In the genomic region with DNA sequence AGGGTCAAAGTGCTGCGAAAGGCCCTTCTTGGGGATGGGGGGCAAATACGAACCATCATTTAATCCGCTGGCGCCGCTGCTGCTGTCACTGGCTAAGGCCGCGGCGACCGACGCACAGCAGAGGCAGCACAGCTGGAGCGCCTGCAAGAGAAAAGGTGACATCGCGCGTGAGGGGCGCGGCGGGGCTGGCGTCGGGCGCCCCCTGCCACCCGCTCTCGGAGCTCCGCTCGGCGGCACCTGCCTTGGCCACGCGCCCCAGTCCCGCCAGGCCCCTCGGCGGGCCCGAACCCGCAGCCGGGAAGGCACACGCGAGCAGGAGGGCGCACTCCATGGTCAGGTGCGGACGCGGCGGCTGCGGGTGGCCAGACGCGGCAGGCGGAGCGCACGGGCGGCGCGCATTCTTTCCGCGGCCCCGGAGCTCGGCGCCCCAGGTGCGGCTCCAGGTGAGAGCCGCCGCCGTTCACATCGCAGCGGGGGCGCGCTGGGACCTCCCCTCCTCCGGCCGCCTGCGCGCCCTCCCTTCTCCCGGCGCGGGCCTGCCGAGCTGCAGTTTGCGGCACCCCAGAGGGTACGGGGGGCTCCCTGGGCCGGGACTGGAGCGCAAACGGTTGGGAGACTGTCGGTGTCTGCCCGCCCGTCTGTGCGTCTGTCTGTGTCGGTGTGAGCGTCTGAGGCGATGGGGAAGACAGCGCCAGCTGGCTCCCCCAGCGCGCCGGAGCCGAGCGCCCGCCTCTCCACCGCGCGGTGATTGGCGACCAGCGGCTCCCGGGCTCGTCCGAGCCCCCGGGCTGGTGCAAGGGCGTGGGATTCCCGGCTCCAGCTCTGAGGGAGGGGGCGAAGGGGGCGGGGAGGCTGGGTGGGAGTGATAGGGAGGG, we compare ENCODE assay signal across 11 cellular contexts. TPM values are rescaled to one million over a fixed set of nuclear protein-coding genes. Genes with fewer than 3 reads are reported as not detected.
DNase-seq lines count a peak whose midpoint lies in the region; ATAC-seq, FAIRE-seq and TF ChIP-seq lines count a peak whose summit lies in the region.
"Had no signal": no experiment of that assay in that cellular context is flagged by ENCODE, and none has a peak within 500 bp of the region (broad histone marks: within the 10 kb centered on the region; RNA-seq: fewer than 3 reads in every experiment).

A gene with protein sequence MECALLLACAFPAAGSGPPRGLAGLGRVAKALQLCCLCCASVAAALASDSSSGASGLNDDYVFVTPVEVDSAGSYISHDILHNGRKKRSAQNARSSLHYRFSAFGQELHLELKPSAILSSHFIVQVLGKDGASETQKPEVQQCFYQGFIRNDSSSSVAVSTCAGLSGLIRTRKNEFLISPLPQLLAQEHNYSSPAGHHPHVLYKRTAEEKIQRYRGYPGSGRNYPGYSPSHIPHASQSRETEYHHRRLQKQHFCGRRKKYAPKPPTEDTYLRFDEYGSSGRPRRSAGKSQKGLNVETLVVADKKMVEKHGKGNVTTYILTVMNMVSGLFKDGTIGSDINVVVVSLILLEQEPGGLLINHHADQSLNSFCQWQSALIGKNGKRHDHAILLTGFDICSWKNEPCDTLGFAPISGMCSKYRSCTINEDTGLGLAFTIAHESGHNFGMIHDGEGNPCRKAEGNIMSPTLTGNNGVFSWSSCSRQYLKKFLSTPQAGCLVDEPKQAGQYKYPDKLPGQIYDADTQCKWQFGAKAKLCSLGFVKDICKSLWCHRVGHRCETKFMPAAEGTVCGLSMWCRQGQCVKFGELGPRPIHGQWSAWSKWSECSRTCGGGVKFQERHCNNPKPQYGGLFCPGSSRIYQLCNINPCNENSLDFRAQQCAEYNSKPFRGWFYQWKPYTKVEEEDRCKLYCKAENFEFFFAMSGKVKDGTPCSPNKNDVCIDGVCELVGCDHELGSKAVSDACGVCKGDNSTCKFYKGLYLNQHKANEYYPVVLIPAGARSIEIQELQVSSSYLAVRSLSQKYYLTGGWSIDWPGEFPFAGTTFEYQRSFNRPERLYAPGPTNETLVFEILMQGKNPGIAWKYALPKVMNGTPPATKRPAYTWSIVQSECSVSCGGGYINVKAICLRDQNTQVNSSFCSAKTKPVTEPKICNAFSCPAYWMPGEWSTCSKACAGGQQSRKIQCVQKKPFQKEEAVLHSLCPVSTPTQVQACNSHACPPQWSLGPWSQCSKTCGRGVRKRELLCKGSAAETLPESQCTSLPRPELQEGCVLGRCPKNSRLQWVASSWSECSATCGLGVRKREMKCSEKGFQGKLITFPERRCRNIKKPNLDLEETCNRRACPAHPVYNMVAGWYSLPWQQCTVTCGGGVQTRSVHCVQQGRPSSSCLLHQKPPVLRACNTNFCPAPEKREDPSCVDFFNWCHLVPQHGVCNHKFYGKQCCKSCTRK (N-terminal part only) (minus strand): TSS at position 670 of the 875 bp plus-strand sequence. CDS start 339 bp downstream, at position 331.

- DNase-seq in stimulated activated CD4-positive, alpha-beta T cell treated with anti-CD3 and anti-CD28 coated beads, Interleukin-15, amount 100 ng/mL, for 24 hours: peak; percentile 4
- no peak for DNase-seq in stimulated activated CD4-positive, alpha-beta T cell treated with anti-CD3 and anti-CD28 coated beads, Interleukin-12 subunit alpha, Interleukin-12 subunit beta, amount 100 ng/mL, for 4 hours
- DNase-seq in astrocyte (ENCODE audit: low read depth): no peak
- peak; percentile 83 for DNase-seq in islet precursor cell
- DNase-seq in NCI-H1048 (lab: John Stamatoyannopoulos, UW): no peak
- DNase-seq: activated CD4-positive, alpha-beta memory T cell treated with anti-CD3 and anti-CD28 coated beads for 36 hours; MG63; SHP77 treated with DMSO at 0.1 percent for 48 hours had no signal

- no peaks in the 10 kb centered on the region for H3K36me3 ChIP-seq in astrocyte (ENCODE audit: insufficient read depth, low read length)
- H3K36me3 ChIP-seq: MG63 had no signal

- H3K4me3 ChIP-seq in astrocyte (ENCODE audit: insufficient read depth, low read depth, low read length): no peak within 1 kb of the TSS
- H3K4me3 ChIP-seq: MG63 had no signal

- H3K9ac ChIP-seq in astrocyte (ENCODE audit: low read length): no peak within 1 kb of the TSS

- H3K4me1 ChIP-seq in astrocyte (ENCODE audit: insufficient read depth, low read length): no peaks in the 10 kb centered on the region

- no peak for TF ChIP-seq CTCF in astrocyte (IDR thresholded peaks at IDR 0.05; ENCODE audit: insufficient read depth, low read depth, low read length)

- no peaks in the 10 kb centered on the region for H3K79me2 ChIP-seq in astrocyte (ENCODE audit: insufficient read depth, low read length)

- H3K27ac Mint-ChIP-seq in astrocyte (ENCODE audit: unreplicated experiment): no peak within 1 kb of the TSS
- H3K27ac Mint-ChIP-seq: activated CD4-positive, alpha-beta memory T cell treated with anti-CD3 and anti-CD28 coated beads for 36 hours had no signal

- H3K9me3 ChIP-seq in astrocyte (ENCODE audit: insufficient read depth, low read depth, low read length): no peaks in the 10 kb centered on the region
- H3K9me3 ChIP-seq: MG63 had no signal

- peaks cover 4% of the 10 kb centered on the region for H3K4me1 Mint-ChIP-seq in astrocyte (ENCODE audit: low read depth, unreplicated experiment)

- H3K27me3 Mint-ChIP-seq in astrocyte (ENCODE audit: low read depth, unreplicated experiment): peaks cover 54% of the 10 kb centered on the region

- FAIRE-seq in astrocyte (lab: Jason Lieb, UNC): no peak

- no peaks in the 10 kb centered on the region for H4K20me1 ChIP-seq in astrocyte (ENCODE audit: insufficient read depth, low read length)

- ATAC-seq in HG03095 (IDR thresholded peaks at IDR 0.05; ENCODE audit: unreplicated experiment): no peak
- no peak for ATAC-seq in GM19455 (IDR thresholded peaks at IDR 0.05; ENCODE audit: unreplicated experiment)
- no peak for ATAC-seq in HG03521 (IDR thresholded peaks at IDR 0.05; ENCODE audit: unreplicated experiment)

- no peak within 1 kb of the TSS for H2AFZ ChIP-seq in astrocyte (ENCODE audit: low read depth, low read length)

- H3K36me3 Mint-ChIP-seq in astrocyte (ENCODE audit: low read depth, unreplicated experiment): no peaks in the 10 kb centered on the region
- H3K36me3 Mint-ChIP-seq: activated CD4-positive, alpha-beta memory T cell treated with anti-CD3 and anti-CD28 coated beads for 36 hours had no signal

- H3K27me3 ChIP-seq in astrocyte (ENCODE audit: insufficient read depth, low read length): peaks cover 56% of the 10 kb centered on the region

- H3K27ac ChIP-seq in astrocyte (ENCODE audit: low read depth, low read length): no peak within 1 kb of the TSS

- H3K4me2 ChIP-seq in astrocyte (ENCODE audit: low read length): peak within 1 kb of the TSS; percentile 59

- H3K9me3 Mint-ChIP-seq in astrocyte (ENCODE audit: unreplicated experiment): no peaks in the 10 kb centered on the region
- H3K9me3 Mint-ChIP-seq: activated CD4-positive, alpha-beta memory T cell treated with anti-CD3 and anti-CD28 coated beads for 36 hours had no signal

- H3K4me3 Mint-ChIP-seq in astrocyte (ENCODE audit: unreplicated experiment): peak within 1 kb of the TSS; percentile 63
- H3K4me3 Mint-ChIP-seq: activated CD4-positive, alpha-beta memory T cell treated with anti-CD3 and anti-CD28 coated beads for 36 hours had no signal

RNA-seq across cellular contexts. Expression of the gene that starts here (rescaled TPM):
- 0.17 and 2.5 TPM in 2 replicates for total RNA-seq in astrocyte
- total RNA-seq: activated CD4-positive, alpha-beta memory T cell treated with anti-CD3 and anti-CD28 coated beads for 36 hours had no signal

Comparison
In these comparisons a context has a peak if more than half of its experiments do, and no peak if none do; other contexts are left out.
1. DNase-seq: peak in stimulated activated CD4-positive, alpha-beta T cell treated with anti-CD3 and anti-CD28 coated beads, Interleukin-15, amount 100 ng/mL, for 24 hours (single experiment) and islet precursor cell (single experiment); none in stimulated activated CD4-positive, alpha-beta T cell treated with anti-CD3 and anti-CD28 coated beads, Interleukin-12 subunit alpha, Interleukin-12 subunit beta, amount 100 ng/mL, for 4 hours (single experiment), astrocyte (single experiment) and NCI-H1048 (single experiment).